8 cellular contexts compared by ENCODE assay signal in the genomic region with DNA sequence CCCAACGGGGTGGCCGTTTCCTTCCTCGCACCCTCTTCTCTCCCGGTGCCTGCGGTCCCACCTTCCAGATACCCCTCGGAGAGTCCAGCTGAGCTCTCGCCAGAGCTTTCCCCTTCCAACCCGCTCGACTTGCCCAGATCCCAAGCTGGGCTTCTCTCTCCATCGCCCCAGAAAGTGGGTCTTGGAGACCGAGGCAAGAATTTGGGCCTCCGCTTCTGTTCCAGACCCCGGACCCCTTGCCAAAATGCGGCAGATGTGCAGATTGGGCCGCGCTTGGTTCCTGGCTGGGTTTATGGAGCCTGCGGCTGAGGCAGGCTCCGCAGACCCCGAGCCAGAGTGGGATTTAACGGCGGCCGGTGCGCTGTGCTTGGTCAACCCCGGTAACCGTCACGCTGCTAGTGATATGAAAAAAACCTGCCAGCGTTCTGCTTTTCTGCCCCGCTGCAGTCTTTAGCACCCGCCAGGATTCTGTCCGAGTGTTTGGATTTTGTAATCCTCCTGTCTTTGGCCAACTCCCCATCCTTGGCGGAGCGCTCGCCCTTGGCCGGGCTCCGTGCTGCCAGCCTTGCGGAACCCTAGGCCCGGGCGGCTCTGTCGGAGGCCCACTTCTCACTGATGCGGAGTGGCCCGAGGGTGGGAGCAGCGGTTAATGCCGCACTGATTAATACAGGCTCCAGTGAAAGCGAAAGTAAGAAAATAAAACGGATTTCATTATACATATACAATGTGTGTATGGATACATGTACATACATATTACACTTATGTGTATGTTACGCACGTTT. TPM values are rescaled to one million over a fixed set of nuclear protein-coding genes. Genes with fewer than 3 reads are reported as not detected.
DNase-seq lines count a peak whose midpoint lies in the region; TF ChIP-seq lines count a peak whose summit lies in the region.

No MANE protein-coding gene starts in this region.

- peaks cover 83% of the 10 kb centered on the region for H3K27me3 ChIP-seq in HUES48 (ENCODE audit: control insufficient read depth, insufficient read depth, low read length)
- H3K27me3 ChIP-seq in smooth muscle cell (ENCODE audit: low read depth), result peaks cover 79% of the 10 kb centered on the region

- no peaks in the 10 kb centered on the region for H3K79me2 ChIP-seq in smooth muscle cell (ENCODE audit: low read depth)

- H3K4me3 Mint-ChIP-seq in MCF 10A (ENCODE audit: unreplicated experiment) (peak overlapping the region; percentile 58), immature natural killer cell (peak overlapping the region; percentile 97 to 100 (median 99))

- peak overlapping the region; percentile 87 for H2AFZ ChIP-seq in smooth muscle cell (ENCODE audit: low read depth)

- no peaks in the 10 kb centered on the region for H4K20me1 ChIP-seq in smooth muscle cell (ENCODE audit: low read depth)

- H3K4me1 Mint-ChIP-seq in MCF 10A (ENCODE audit: insufficient read depth, unreplicated experiment) (no peaks in the 10 kb centered on the region), immature natural killer cell (peaks cover 23 to 46% of the 10 kb centered on the region in 2 donors)

- peak overlapping the region; percentile 95 for H3K4me2 ChIP-seq in smooth muscle cell

- WGBS in smooth muscle cell (ENCODE audit: low lambda C conversion rate), result 9% methylated on average over 47 of the region's 47 CpGs

- H3K36me3 Mint-ChIP-seq in MCF 10A (ENCODE audit: insufficient read depth, unreplicated experiment) (no peaks in the 10 kb centered on the region), immature natural killer cell (no peaks in the 10 kb centered on the region)

- H3K4me3 ChIP-seq in GM12875 (ENCODE audit: low read depth, low read length) (peak overlapping the region; percentile 39), HUES48 (ENCODE audit: low read depth, low read length) (peak overlapping the region; percentile 61), smooth muscle cell (peak overlapping the region; percentile 59)

- H3K9me3 ChIP-seq in HUES48 (ENCODE audit: control insufficient read depth, insufficient read depth, low read length) (no peaks in the 10 kb centered on the region), smooth muscle cell (replicated peaks; ENCODE audit: low read depth) (peaks cover 5% of the 10 kb centered on the region)

- H3K36me3 ChIP-seq in HUES48 (ENCODE audit: control insufficient read depth, insufficient read depth, low read length) (no peaks in the 10 kb centered on the region), smooth muscle cell (ENCODE audit: low read depth) (no peaks in the 10 kb centered on the region)

- POLR2A ChIA-PET in MCF 10A (lab: Yijun Ruan, JAX), result no interaction called here

- BruUV-seq in MCF 10A (replicated peaks; lab: Mats Ljungman, UMichigan), result no TSS peak

- peaks cover 71% of the 10 kb centered on the region for H3K27me3 Mint-ChIP-seq in MCF 10A (ENCODE audit: insufficient read depth, unreplicated experiment)
- peaks cover 2 to 17% (median 12%) of the 10 kb centered on the region in 3 donors for H3K27me3 Mint-ChIP-seq in immature natural killer cell (ENCODE audit: low read depth in 3 of 3)

- H3F3A ChIP-seq in smooth muscle cell (ENCODE audit: low read depth), result no peaks in the 10 kb centered on the region

- CTCF ChIA-PET in MCF 10A (lab: Yijun Ruan, JAX), result no interaction called here

- H3K27ac ChIP-seq in HUES48 (ENCODE audit: low read depth, low read length) (no peak overlapping the region), smooth muscle cell (ENCODE audit: low read depth) (no peak overlapping the region)

- H3K9ac ChIP-seq in HUES48 (ENCODE audit: low read depth, low read length) (no peak overlapping the region), smooth muscle cell (ENCODE audit: low read depth) (peak overlapping the region; percentile 37)

- H3K9me3 Mint-ChIP-seq in MCF 10A (ENCODE audit: unreplicated experiment), result no peaks in the 10 kb centered on the region
- H3K9me3 Mint-ChIP-seq in immature natural killer cell, result peaks cover 0 to 3% (median under 1%) of the 10 kb centered on the region in 6 donors

- 0 out of 2 replicates have a peak, but pooled peaks cover 6% of the 10 kb centered on the region for H3K4me1 ChIP-seq in HUES48 (ENCODE audit: control insufficient read depth, insufficient read depth, low read length)
- peaks cover 5% of the 10 kb centered on the region for H3K4me1 ChIP-seq in smooth muscle cell (ENCODE audit: low read depth)

- no peak overlapping the region for H3K27ac Mint-ChIP-seq in MCF 10A (ENCODE audit: low read depth, unreplicated experiment)
- H3K27ac Mint-ChIP-seq in immature natural killer cell, result peak overlapping the region; percentile 97 to 99 (median 98)

- intact Hi-C loops in MCF 10A (cut with micrococcal nuclease), result no loop called here

- DNase-seq in T-helper 22 cell (ENCODE audit: low read depth) (peak; percentile 9), MCF 10A (ENCODE audit: unreplicated experiment) (peak; percentile 14), immature natural killer cell (peak; percentile 62 to 70 (median 69)), smooth muscle cell (lab: John Stamatoyannopoulos, UW; ENCODE audit: unreplicated experiment) (no peak), DMS114 treated with DMSO at 0.1 percent for 48 hours (lab: John Stamatoyannopoulos, UW; ENCODE audit: unreplicated experiment) (no peak), RKO (ENCODE audit: low spot score) (no peak)

- TF ChIP-seq CTCF in GM12875 (IDR thresholded peaks at IDR 0.05; ENCODE audit: borderline replicate concordance, insufficient read depth, low read depth, low read length) (no peak), MCF 10A (IDR thresholded peaks at IDR 0.05; ENCODE audit: unreplicated experiment) (no peak), smooth muscle cell (IDR thresholded peaks at IDR 0.05; ENCODE audit: borderline replicate concordance, insufficient read depth, poor library complexity, severe bottlenecking) (no peak)

RNA-seq across cellular contexts. Expression of gene SLFN11, which starts 0.8 kb away (rescaled TPM):
- total RNA-seq in MCF 10A (2022) (not detected in 2 replicates), smooth muscle cell (4.3 and 4.4 TPM in 2 replicates)
- polyA plus RNA-seq in immature natural killer cell (10 to 100 TPM in 1 of 3 donors, 1 to 10 TPM in 2; 1.8 to 12.6 (median 7.0) TPM), smooth muscle cell (1.4 and 1.8 TPM in 2 replicates)

RNA-seq across cellular contexts. Expression of gene SLFN12, which starts 58.1 kb away (rescaled TPM):
- total RNA-seq in MCF 10A (2022) (6.3 and 8.0 TPM in 2 replicates), smooth muscle cell (14.3 and 17.7 TPM in 2 replicates)
- polyA plus RNA-seq in immature natural killer cell (10 to 100 TPM in 1 of 3 donors, 1 to 10 TPM in 1, under 1 TPM in 1; 0.44 to 10.5 (median 6.3) TPM), smooth muscle cell (2.8 and 4.4 TPM in 2 replicates)

Comparison
In these comparisons a context has a peak if more than half of its experiments do, and no peak if none do; other contexts are left out.
1. DNase-seq: peak in T-helper 22 cell (single experiment), MCF 10A (single experiment) and immature natural killer cell (3 of 3); none in smooth muscle cell (single experiment), DMS114 treated with DMSO at 0.1 percent for 48 hours (single experiment) and RKO (single experiment).
2. Peak in every context shown above with its lines, with median percentiles within 50 percentile points of each other: H3K4me3 ChIP-seq.